Comparison of ENCODE assay signal across 8 cellular contexts in the genomic region with DNA sequence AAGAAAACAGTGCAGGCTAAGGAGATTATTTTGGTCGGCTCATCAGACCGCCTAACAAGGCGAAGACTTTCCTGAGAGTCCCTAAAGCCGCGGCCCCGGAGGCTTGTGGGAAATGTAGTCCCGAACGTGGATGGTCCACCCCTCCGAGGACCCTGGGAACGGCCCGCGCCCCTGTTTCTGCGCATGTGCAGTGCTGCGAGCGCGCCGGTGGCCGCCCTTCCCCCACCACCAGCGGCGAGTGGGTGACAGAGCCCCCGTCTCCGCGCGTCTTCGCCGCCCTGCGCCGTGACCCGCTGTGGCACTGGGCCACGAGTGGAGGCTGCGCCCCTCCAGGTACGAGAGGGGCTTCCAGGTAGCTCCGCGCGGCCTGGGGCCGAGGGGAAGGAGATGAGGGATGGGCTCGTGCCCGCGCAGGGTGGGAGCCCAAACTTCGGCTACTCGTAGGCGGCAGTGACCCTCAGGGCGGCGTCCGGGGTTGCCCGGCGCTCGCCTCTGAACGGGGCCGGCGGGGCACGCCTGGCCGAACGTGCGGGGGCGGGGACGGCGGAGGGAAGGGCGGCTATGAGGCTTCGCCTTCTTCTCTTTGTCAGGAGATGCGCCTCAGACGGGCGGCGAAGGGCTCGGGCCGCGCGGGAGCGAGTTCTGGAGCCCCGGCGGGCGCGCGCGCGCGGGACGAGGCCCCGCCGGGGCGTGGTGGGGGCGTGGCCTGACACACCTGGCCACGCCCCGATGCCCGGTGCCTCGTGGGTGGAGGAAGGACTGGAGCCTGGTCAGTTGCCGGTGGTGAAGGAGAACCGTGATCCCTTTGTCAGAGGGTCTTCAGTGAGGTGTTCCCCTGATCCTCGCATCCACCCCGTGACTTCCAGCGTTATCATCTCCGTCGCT. TPM values are rescaled to one million over a fixed set of nuclear protein-coding genes. Genes with fewer than 3 reads are reported as not detected.
DNase-seq lines count a peak whose midpoint lies in the region; ATAC-seq lines count a peak whose summit lies in the region.

A gene (plus strand): TSS at position 214 of the 885 bp plus-strand sequence. CDS start 4,428 bp downstream, outside the sequence.

- peaks cover 9 to 18% (median 14%) of the 10 kb centered on the region in 3 donors for H3K4me1 Mint-ChIP-seq in naive B cell
- H3K4me1 Mint-ChIP-seq in stimulated activated effector memory CD8-positive, alpha-beta T cell treated with anti-CD3 and anti-CD28 coated beads, Interleukin-12 subunit alpha, Interleukin-12 subunit beta, amount 100 ng/mL, for 72 hours = peaks cover 27% of the 10 kb centered on the region

- peak within 1 kb of the TSS; percentile 66 to 92 (median 86) for H3K27ac Mint-ChIP-seq in naive B cell
- peak within 1 kb of the TSS; percentile 81 for H3K27ac Mint-ChIP-seq in stimulated activated effector memory CD8-positive, alpha-beta T cell treated with anti-CD3 and anti-CD28 coated beads, Interleukin-12 subunit alpha, Interleukin-12 subunit beta, amount 100 ng/mL, for 72 hours

- peak; percentile 86 for ATAC-seq in naive B cell (ENCODE audit: low read depth in 2 of 2)
- ATAC-seq in stimulated activated effector memory CD8-positive, alpha-beta T cell treated with anti-CD3 and anti-CD28 coated beads, Interleukin-12 subunit alpha, Interleukin-12 subunit beta, amount 100 ng/mL, for 72 hours = peak; percentile 94

- H3K36me3 Mint-ChIP-seq in naive B cell = peaks cover 23 to 36% of the 10 kb centered on the region in 2 donors
- H3K36me3 Mint-ChIP-seq in stimulated activated effector memory CD8-positive, alpha-beta T cell treated with anti-CD3 and anti-CD28 coated beads, Interleukin-12 subunit alpha, Interleukin-12 subunit beta, amount 100 ng/mL, for 72 hours = peaks cover 28% of the 10 kb centered on the region

- DNase-seq in EH (ENCODE audit: low read depth) = peak; percentile 93
- peak; percentile 74 for DNase-seq in GOT3 (lab: John Stamatoyannopoulos, UW)
- peak; percentile 89 for DNase-seq in LHCN-M2 (ENCODE audit: low read depth)
- DNase-seq in RPMI7951 (ENCODE audit: low read depth) = peak; percentile 92
- DNase-seq in activated T-helper 1 cell treated with Interleukin-2 at 50 U/mL for 16 hours (ENCODE audit: low read depth) = peak; percentile 89
- peak; percentile 88 for DNase-seq in fibroblast of gingiva (ENCODE audit: low read depth)
- DNase-seq in naive B cell = peak; percentile 95
- peak; percentile 98 to 99 for DNase-seq in stimulated activated effector memory CD8-positive, alpha-beta T cell treated with anti-CD3 and anti-CD28 coated beads, Interleukin-12 subunit alpha, Interleukin-12 subunit beta, amount 100 ng/mL, for 72 hours (ENCODE audit: low spot score in 2 of 2)

- peaks cover 12 to 20% (median 16%) of the 10 kb centered on the region in 7 donors for H3K9me3 Mint-ChIP-seq in naive B cell
- H3K9me3 Mint-ChIP-seq in stimulated activated effector memory CD8-positive, alpha-beta T cell treated with anti-CD3 and anti-CD28 coated beads, Interleukin-12 subunit alpha, Interleukin-12 subunit beta, amount 100 ng/mL, for 72 hours = peaks cover 19% of the 10 kb centered on the region

- H3K4me3 Mint-ChIP-seq in naive B cell = peak within 1 kb of the TSS; percentile 82 to 95 (median 88)
- H3K4me3 Mint-ChIP-seq in stimulated activated effector memory CD8-positive, alpha-beta T cell treated with anti-CD3 and anti-CD28 coated beads, Interleukin-12 subunit alpha, Interleukin-12 subunit beta, amount 100 ng/mL, for 72 hours = peak within 1 kb of the TSS; percentile 72

- H3K27me3 Mint-ChIP-seq in naive B cell = no peaks in the 10 kb centered on the region

RNA-seq across cellular contexts. Expression of the gene that starts here (rescaled TPM):
- 11.9 and 13.0 TPM in 2 replicates for total RNA-seq in LHCN-M2 (2014; rRNA removed)
- polyA plus RNA-seq in LHCN-M2 (2012) = 4.2 TPM
- total RNA-seq in RPMI7951 (2014; rRNA removed; shearing (Covaris generic)) = 17.2 and 21.3 TPM in 2 replicates
- 10 to 100 TPM in 3 of 6 donors, 1 to 10 TPM in 3; 6.5 to 19.3 (median 10.0) TPM for polyA plus RNA-seq in naive B cell (ENCODE audit: low read depth in 6 of 6)

Comparison
In these comparisons a context has a peak if more than half of its experiments do, and no peak if none do; other contexts are left out.
1. Peak in every context shown above with its lines: DNase-seq and ATAC-seq.